1 cellular context compared by ENCODE assay signal in the genomic region with DNA sequence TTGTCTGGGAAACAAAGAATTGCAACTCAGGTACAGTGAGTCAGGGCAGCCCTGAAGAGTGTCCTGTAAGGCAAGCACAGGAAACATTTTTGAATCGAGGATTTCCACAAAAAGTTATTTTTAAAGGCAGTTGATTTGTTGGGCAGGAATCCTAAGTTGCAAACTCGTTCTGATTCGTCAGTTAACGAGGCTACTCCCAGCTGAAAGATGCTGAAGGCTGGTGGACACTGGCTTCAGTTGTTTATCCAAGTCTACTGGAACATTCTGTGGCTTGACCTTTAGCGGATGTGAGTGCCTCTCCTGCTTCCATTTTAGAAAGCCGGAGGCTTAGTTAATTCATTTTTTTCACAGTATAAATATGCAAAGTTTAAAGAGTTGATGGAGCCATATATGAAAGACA.
TF ChIP-seq lines count a peak whose summit lies in the region.

No MANE protein-coding gene starts in this region.

TF ChIP-seq in WTC11, 78 proteins besides CTCF, POLR2A, EP300 and RAD21 (continued from another document):
- TF ChIP-seq, protein P1, sequence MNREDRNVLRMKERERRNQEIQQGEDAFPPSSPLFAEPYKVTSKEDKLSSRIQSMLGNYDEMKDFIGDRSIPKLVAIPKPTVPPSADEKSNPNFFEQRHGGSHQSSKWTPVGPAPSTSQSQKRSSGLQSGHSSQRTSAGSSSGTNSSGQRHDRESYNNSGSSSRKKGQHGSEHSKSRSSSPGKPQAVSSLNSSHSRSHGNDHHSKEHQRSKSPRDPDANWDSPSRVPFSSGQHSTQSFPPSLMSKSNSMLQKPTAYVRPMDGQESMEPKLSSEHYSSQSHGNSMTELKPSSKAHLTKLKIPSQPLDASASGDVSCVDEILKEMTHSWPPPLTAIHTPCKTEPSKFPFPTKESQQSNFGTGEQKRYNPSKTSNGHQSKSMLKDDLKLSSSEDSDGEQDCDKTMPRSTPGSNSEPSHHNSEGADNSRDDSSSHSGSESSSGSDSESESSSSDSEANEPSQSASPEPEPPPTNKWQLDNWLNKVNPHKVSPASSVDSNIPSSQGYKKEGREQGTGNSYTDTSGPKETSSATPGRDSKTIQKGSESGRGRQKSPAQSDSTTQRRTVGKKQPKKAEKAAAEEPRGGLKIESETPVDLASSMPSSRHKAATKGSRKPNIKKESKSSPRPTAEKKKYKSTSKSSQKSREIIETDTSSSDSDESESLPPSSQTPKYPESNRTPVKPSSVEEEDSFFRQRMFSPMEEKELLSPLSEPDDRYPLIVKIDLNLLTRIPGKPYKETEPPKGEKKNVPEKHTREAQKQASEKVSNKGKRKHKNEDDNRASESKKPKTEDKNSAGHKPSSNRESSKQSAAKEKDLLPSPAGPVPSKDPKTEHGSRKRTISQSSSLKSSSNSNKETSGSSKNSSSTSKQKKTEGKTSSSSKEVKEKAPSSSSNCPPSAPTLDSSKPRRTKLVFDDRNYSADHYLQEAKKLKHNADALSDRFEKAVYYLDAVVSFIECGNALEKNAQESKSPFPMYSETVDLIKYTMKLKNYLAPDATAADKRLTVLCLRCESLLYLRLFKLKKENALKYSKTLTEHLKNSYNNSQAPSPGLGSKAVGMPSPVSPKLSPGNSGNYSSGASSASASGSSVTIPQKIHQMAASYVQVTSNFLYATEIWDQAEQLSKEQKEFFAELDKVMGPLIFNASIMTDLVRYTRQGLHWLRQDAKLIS (CRISPR knock-in tag; IDR thresholded peaks at IDR 0.05; ENCODE audit: borderline replicate concordance), result no peak
- TF ChIP-seq NFE2L1 (CRISPR knock-in tag; IDR thresholded peaks at IDR 0.05), result no peak
- TF ChIP-seq NR3C1 (CRISPR knock-in tag; conservative IDR thresholded peaks at IDR 0.05; ENCODE audit: low read depth), result no peak
- no peak for TF ChIP-seq TEAD4 (CRISPR knock-in tag; IDR thresholded peaks at IDR 0.05)
- no peak for TF ChIP-seq CREB1 (CRISPR knock-in tag; IDR thresholded peaks at IDR 0.05)
- TF ChIP-seq, protein P2, sequence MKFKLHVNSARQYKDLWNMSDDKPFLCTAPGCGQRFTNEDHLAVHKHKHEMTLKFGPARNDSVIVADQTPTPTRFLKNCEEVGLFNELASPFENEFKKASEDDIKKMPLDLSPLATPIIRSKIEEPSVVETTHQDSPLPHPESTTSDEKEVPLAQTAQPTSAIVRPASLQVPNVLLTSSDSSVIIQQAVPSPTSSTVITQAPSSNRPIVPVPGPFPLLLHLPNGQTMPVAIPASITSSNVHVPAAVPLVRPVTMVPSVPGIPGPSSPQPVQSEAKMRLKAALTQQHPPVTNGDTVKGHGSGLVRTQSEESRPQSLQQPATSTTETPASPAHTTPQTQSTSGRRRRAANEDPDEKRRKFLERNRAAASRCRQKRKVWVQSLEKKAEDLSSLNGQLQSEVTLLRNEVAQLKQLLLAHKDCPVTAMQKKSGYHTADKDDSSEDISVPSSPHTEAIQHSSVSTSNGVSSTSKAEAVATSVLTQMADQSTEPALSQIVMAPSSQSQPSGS (CRISPR knock-in tag; IDR thresholded peaks at IDR 0.05; ENCODE audit: borderline replicate concordance, low read depth), result no peak
- TF ChIP-seq GABPB1 (CRISPR knock-in tag; IDR thresholded peaks at IDR 0.05), result no peak
- TF ChIP-seq, protein P3, sequence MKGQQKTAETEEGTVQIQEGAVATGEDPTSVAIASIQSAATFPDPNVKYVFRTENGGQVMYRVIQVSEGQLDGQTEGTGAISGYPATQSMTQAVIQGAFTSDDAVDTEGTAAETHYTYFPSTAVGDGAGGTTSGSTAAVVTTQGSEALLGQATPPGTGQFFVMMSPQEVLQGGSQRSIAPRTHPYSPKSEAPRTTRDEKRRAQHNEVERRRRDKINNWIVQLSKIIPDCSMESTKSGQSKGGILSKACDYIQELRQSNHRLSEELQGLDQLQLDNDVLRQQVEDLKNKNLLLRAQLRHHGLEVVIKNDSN (CRISPR knock-in tag; IDR thresholded peaks at IDR 0.05), result no peak
